Comparison of ENCODE assay signal across 1 cellular context in the genomic region with DNA sequence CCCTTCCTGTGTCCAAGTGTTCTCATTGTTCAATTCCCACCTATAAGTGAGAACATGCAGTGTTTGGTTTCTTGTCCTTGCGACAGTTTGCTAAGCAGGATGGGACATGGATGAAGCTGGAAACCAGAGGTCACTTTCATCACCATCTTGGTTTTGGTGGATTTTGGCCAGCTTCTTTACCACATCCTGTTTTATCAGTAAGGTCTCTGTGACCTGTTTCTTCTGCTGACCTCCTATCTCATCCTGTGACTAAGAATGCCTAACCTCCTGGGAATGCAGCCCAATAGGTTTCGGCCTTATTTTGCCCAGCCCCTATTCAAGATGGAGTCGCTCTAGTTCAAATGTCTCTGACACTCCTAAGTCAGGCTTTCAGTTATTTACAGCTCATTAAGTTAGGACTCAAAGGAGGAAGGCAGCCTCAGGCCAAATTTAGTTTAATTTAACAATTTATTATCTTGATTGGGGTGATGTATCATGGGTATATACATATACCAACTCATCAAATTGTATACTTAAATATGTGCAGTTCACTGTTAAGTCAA.
A peak's percentile ranks its signal among the peaks of the same experiment; 100 is the strongest.
TF ChIP-seq lines count a peak whose summit lies in the region.

No MANE protein-coding gene starts in this region.

TF ChIP-seq in K562, 482 proteins besides CTCF, POLR2A, EP300 and RAD21 (continued from another document):
- TF ChIP-seq TEAD1 (CRISPR knock-in tag; IDR thresholded peaks at IDR 0.05): peak in 1 of 2 experiments; percentile 10; a peak in 1 of 4 replicates
- 0 out of 2 replicates have a peak, but pooled peaks have one; percentile 76 for TF ChIP-seq ZNF76 (CRISPR knock-in tag; IDR thresholded peaks at IDR 0.05; ENCODE audit: borderline replicate concordance)
- TF ChIP-seq KLF13 (tag; IDR thresholded peaks at IDR 0.05; ENCODE audit: borderline replicate concordance, low read depth): no peak
- TF ChIP-seq ZKSCAN8 (CRISPR knock-in tag; IDR thresholded peaks at IDR 0.05): peak; percentile 40; the same call in 1 of the 2 replicates
- TF ChIP-seq, protein P1, sequence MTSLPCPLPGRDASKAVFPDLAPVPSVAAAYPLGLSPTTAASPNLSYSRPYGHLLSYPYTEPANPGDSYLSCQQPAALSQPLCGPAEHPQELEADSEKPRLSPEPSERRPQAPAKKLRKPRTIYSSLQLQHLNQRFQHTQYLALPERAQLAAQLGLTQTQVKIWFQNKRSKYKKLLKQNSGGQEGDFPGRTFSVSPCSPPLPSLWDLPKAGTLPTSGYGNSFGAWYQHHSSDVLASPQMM (CRISPR knock-in tag; IDR thresholded peaks at IDR 0.05): no peak
- TF ChIP-seq, protein P2, sequence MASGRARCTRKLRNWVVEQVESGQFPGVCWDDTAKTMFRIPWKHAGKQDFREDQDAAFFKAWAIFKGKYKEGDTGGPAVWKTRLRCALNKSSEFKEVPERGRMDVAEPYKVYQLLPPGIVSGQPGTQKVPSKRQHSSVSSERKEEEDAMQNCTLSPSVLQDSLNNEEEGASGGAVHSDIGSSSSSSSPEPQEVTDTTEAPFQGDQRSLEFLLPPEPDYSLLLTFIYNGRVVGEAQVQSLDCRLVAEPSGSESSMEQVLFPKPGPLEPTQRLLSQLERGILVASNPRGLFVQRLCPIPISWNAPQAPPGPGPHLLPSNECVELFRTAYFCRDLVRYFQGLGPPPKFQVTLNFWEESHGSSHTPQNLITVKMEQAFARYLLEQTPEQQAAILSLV (tag; IDR thresholded peaks at IDR 0.05): 0 out of 2 replicates have a peak, but pooled peaks have one; percentile 33
- peak; percentile 92 for TF ChIP-seq ZNF589 (CRISPR knock-in tag; IDR thresholded peaks at IDR 0.05; ENCODE audit: low read depth)
- peak; percentile 62 for TF ChIP-seq ZNF239 (CRISPR knock-in tag; IDR thresholded peaks at IDR 0.05)
- TF ChIP-seq, protein P3, sequence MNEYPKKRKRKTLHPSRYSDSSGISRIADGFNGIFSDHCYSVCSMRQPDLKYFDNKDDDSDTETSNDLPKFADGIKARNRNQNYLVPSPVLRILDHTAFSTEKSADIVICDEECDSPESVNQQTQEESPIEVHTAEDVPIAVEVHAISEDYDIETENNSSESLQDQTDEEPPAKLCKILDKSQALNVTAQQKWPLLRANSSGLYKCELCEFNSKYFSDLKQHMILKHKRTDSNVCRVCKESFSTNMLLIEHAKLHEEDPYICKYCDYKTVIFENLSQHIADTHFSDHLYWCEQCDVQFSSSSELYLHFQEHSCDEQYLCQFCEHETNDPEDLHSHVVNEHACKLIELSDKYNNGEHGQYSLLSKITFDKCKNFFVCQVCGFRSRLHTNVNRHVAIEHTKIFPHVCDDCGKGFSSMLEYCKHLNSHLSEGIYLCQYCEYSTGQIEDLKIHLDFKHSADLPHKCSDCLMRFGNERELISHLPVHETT (CRISPR knock-in tag; conservative IDR thresholded peaks at IDR 0.05 in 1 of 2, IDR thresholded peaks at IDR 0.05 in 1 of 2): peak in 1 of 2 experiments; percentile 72; a peak in 1 of 4 replicates
- TF ChIP-seq KLF6 (CRISPR knock-in tag; IDR thresholded peaks at IDR 0.05; ENCODE audit: borderline replicate concordance): peak; percentile 84; the same call in 1 of the 2 replicates
- TF ChIP-seq ZNF584 (CRISPR knock-in tag; IDR thresholded peaks at IDR 0.05; ENCODE audit: low read depth): peak; percentile 87; the same call in 1 of the 2 replicates
